In genomic region chr6:99613705-99614429, GRCh38 we compare ENCODE assay signal across 1 cellular context.
TF ChIP-seq lines count a peak whose summit lies in the region.

No MANE protein-coding gene starts in this region.

TF ChIP-seq in HepG2, 621 proteins besides CTCF, POLR2A, EP300 and RAD21:
- 0 out of 2 replicates have a peak, but pooled peaks have one; percentile 20 for TF ChIP-seq REPIN1 (CRISPR knock-in tag; IDR thresholded peaks at IDR 0.05; ENCODE audit: borderline replicate concordance, low read depth)
- peak; percentile 45; the same call in 1 of the 2 replicates for TF ChIP-seq GABPB1 (CRISPR knock-in tag; IDR thresholded peaks at IDR 0.05)
- no peak for TF ChIP-seq HINFP (CRISPR knock-in tag; IDR thresholded peaks at IDR 0.05; ENCODE audit: low read depth)
